In the genomic region with DNA sequence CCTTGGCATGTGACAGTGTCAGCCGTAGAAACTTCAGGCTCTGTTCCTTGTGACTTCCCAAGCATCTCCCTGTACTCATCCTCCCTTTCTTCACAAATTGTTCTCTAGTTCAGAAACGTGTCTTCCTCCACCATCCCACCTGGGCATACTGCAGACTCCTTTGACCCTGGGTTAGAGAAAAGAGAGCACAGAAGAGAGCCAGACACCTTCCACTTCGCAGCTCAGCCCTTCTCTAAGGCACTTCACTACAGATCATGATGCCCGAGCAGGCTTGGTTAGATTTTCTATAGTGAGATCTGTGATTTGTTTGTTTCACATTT, we compare ENCODE assay signal across 9 cellular contexts.
DNase-seq lines count a peak whose midpoint lies in the region; ATAC-seq and TF ChIP-seq lines count a peak whose summit lies in the region.
"Had no signal": no experiment of that assay in that cellular context is flagged by ENCODE, and none has a peak within 500 bp of the region (broad histone marks: within the 10 kb centered on the region; RNA-seq: fewer than 3 reads in every experiment).

No MANE protein-coding gene starts in this region.

- intact Hi-C loops in OCI-LY7 (cut with micrococcal nuclease; ENCODE audit: unreplicated experiment) = no loop called here

- no peaks in the 10 kb centered on the region for H3K27me3 Mint-ChIP-seq in activated naive CD4-positive, alpha-beta T cell treated with anti-CD3 and anti-CD28 coated beads, Interleukin-2, amount 50 U/mL, for 24 hours
- H3K27me3 Mint-ChIP-seq in type B pancreatic cell = peaks cover 21% of the 10 kb centered on the region
- peaks cover 3% of the 10 kb centered on the region for H3K27me3 Mint-ChIP-seq in activated T-helper 17 cell treated with anti-CD3 and anti-CD28 coated beads, Interleukin-2, amount 50 U/mL, for 72 hours

- H4K20me1 ChIP-seq in OCI-LY7 (ENCODE audit: insufficient read depth, low read length) = no peaks in the 10 kb centered on the region

- H3K4me1 Mint-ChIP-seq in activated naive CD4-positive, alpha-beta T cell treated with anti-CD3 and anti-CD28 coated beads, Interleukin-2, amount 50 U/mL, for 24 hours = peaks cover 19% of the 10 kb centered on the region
- peaks cover 14% of the 10 kb centered on the region for H3K4me1 Mint-ChIP-seq in type B pancreatic cell (ENCODE audit: unreplicated experiment)
- H3K4me1 Mint-ChIP-seq in activated T-helper 17 cell treated with anti-CD3 and anti-CD28 coated beads, Interleukin-2, amount 50 U/mL, for 72 hours = peaks cover 7% of the 10 kb centered on the region

- no peaks in the 10 kb centered on the region for H3K36me3 Mint-ChIP-seq in activated naive CD4-positive, alpha-beta T cell treated with anti-CD3 and anti-CD28 coated beads, Interleukin-2, amount 50 U/mL, for 24 hours
- H3K36me3 Mint-ChIP-seq in type B pancreatic cell = no peaks in the 10 kb centered on the region
- H3K36me3 Mint-ChIP-seq in activated T-helper 17 cell treated with anti-CD3 and anti-CD28 coated beads, Interleukin-2, amount 50 U/mL, for 72 hours (ENCODE audit: low read depth) = no peaks in the 10 kb centered on the region

- H3K27ac ChIP-seq in OCI-LY7 (ENCODE audit: low read depth, low read length, poor library complexity, severe bottlenecking) = no peak overlapping the region

- no peaks in the 10 kb centered on the region for H3K4me1 ChIP-seq in OCI-LY7 (ENCODE audit: insufficient read depth, low read length, poor library complexity, severe bottlenecking)

- no peaks in the 10 kb centered on the region for H3K36me3 ChIP-seq in OCI-LY7 (ENCODE audit: insufficient read depth, low read length)

- no peaks in the 10 kb centered on the region for H3K9me3 ChIP-seq in OCI-LY7 (ENCODE audit: low read length)

- no peak overlapping the region for H3K4me3 ChIP-seq in OCI-LY7 (ENCODE audit: low read depth, low read length, poor library complexity, severe bottlenecking)

- ATAC-seq in HG02678 (IDR thresholded peaks at IDR 0.05; ENCODE audit: unreplicated experiment) = peak; percentile 7
- ATAC-seq in activated T-helper 17 cell treated with anti-CD3 and anti-CD28 coated beads, Interleukin-2, amount 50 U/mL, for 72 hours (replicated peaks) = no peak

- H3K9me3 Mint-ChIP-seq in activated naive CD4-positive, alpha-beta T cell treated with anti-CD3 and anti-CD28 coated beads, Interleukin-2, amount 50 U/mL, for 24 hours = no peaks in the 10 kb centered on the region
- no peaks in the 10 kb centered on the region for H3K9me3 Mint-ChIP-seq in type B pancreatic cell
- H3K9me3 Mint-ChIP-seq in activated T-helper 17 cell treated with anti-CD3 and anti-CD28 coated beads, Interleukin-2, amount 50 U/mL, for 72 hours = no peaks in the 10 kb centered on the region
- H3K9me3 Mint-ChIP-seq: activated naive CD4-positive, alpha-beta T cell treated with anti-CD3 and anti-CD28 coated beads for 36 hours had no signal

- no TSS peak for BruUV-seq in OCI-LY7 (replicated peaks; lab: Mats Ljungman, UMichigan)

- CTCF ChIA-PET in OCI-LY7 (lab: Charles Lee; ENCODE audit: unreplicated experiment) = no interaction called here

- no peak for DNase-seq in activated naive CD4-positive, alpha-beta T cell treated with Interleukin-2 at 50 U/mL for 16 hours
- DNase-seq in OCI-LY7 (ENCODE audit: low spot score) (no peak), type B pancreatic cell (ENCODE audit: extremely low spot score, unreplicated experiment) (no peak), GM19240 (ENCODE audit: insufficient read length, low spot score) (no peak), NCI-H2171 treated with DMSO at 0.1 percent for 48 hours (lab: John Stamatoyannopoulos, UW) (no peak)

- no peak overlapping the region; the same call in 1 of the 2 replicates for H2AFZ ChIP-seq in OCI-LY7 (ENCODE audit: low read length)

- H3K4me2 ChIP-seq in OCI-LY7 (ENCODE audit: low read length) = no peak overlapping the region

- H3K27ac Mint-ChIP-seq in activated naive CD4-positive, alpha-beta T cell treated with anti-CD3 and anti-CD28 coated beads, Interleukin-2, amount 50 U/mL, for 24 hours = no peak overlapping the region
- H3K27ac Mint-ChIP-seq in type B pancreatic cell = no peak overlapping the region
- H3K27ac Mint-ChIP-seq in activated T-helper 17 cell treated with anti-CD3 and anti-CD28 coated beads, Interleukin-2, amount 50 U/mL, for 72 hours = no peak overlapping the region
- H3K27ac Mint-ChIP-seq: activated naive CD4-positive, alpha-beta T cell treated with anti-CD3 and anti-CD28 coated beads for 36 hours had no signal

- H3K9me2 ChIP-seq in OCI-LY7 (ENCODE audit: insufficient read depth, low read length) = no peaks in the 10 kb centered on the region

- TF ChIP-seq CTCF in OCI-LY7 (conservative IDR thresholded peaks at IDR 0.05; ENCODE audit: low read length) (peak; percentile 70), type B pancreatic cell (conservative IDR thresholded peaks at IDR 0.05) (peak; percentile 11)

- peak overlapping the region; percentile 19 for H3K4me3 Mint-ChIP-seq in activated naive CD4-positive, alpha-beta T cell treated with anti-CD3 and anti-CD28 coated beads, Interleukin-2, amount 50 U/mL, for 24 hours
- H3K4me3 Mint-ChIP-seq in type B pancreatic cell = no peak overlapping the region
- no peak overlapping the region for H3K4me3 Mint-ChIP-seq in activated T-helper 17 cell treated with anti-CD3 and anti-CD28 coated beads, Interleukin-2, amount 50 U/mL, for 72 hours
- H3K4me3 Mint-ChIP-seq: activated naive CD4-positive, alpha-beta T cell treated with anti-CD3 and anti-CD28 coated beads for 36 hours had no signal

- no peaks in the 10 kb centered on the region for H3K79me2 ChIP-seq in OCI-LY7 (ENCODE audit: insufficient read depth, low read depth, low read length)

- POLR2A ChIA-PET in OCI-LY7 (lab: Charles Lee) = no interaction called here
